Comparison of ENCODE assay signal across 1 cellular context in the genomic region with DNA sequence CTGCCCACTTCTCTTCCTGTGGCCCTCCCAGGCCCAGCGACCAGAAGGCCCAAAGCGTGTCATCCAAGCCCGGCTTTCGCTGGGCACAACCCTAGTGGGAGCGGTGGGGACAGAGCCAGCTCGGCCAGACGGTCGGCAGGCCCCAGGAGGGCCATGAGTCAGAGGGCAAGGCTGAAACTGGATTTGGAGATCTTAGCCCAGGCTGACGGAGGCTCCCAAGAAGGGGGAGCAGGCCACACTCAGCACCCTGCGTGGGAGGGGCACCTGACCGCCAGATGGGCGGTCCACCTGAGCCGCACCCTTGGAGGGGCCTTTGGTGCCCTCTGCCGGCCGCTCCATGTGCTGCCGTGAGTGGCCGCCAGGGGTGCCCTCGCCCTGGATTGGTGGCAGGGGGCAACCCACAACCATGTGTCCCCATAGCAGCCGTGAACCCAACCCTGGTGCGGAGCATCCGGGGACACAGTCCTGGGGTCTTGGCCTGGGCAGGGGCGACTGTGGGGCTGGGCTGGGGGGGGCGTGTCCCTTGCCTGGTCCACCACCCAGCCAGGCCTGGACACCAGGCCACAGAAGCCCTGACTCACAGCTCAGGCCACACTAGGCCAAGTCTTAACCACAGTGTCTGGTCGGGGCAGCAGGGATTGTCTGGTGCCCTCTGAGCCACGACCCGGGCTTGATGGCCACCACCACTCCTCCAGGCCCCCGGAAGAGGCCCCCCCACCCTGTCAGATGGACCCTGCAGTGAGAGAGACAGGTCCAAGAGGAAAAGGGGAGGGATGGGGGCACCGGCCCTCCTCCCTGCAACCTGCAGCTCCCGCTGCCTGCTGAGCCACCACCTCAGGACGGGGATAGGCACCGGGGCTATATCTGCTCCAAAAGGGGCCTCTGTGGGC.
TF ChIP-seq lines count a peak whose summit lies in the region.

No MANE protein-coding gene starts in this region.

TF ChIP-seq in HepG2, 621 proteins besides CTCF, POLR2A, EP300 and RAD21 (continued from another document and continues in another):
- TF ChIP-seq ZNF710 (CRISPR knock-in tag; IDR thresholded peaks at IDR 0.05; ENCODE audit: borderline replicate concordance) (peak; percentile 77), ZBTB43 (CRISPR knock-in tag; conservative IDR thresholded peaks at IDR 0.05) (0 out of 2 replicates have a peak, but pooled peaks have one; percentile 40), TFAP4 (IDR thresholded peaks at IDR 0.05; ENCODE audit: borderline replicate concordance, low read depth) (peak; percentile 70; the same call in 1 of the 2 replicates), KDM5B (CRISPR knock-in tag; IDR thresholded peaks at IDR 0.05; ENCODE audit: borderline replicate concordance) (peak; percentile 81; the same call in 1 of the 2 replicates), HIVEP1 (CRISPR knock-in tag; IDR thresholded peaks at IDR 0.05) (peak; percentile 80; the same call in 1 of the 2 replicates), THYN1 (CRISPR knock-in tag; IDR thresholded peaks at IDR 0.05; ENCODE audit: borderline replicate concordance, low read depth) (no peak), TOE1 (CRISPR knock-in tag; IDR thresholded peaks at IDR 0.05) (no peak), YY1 (IDR thresholded peaks at IDR 0.05; ENCODE audit: insufficient read depth, insufficient replicate concordance, low read depth, low read length) (no peak), MIER2 (CRISPR knock-in tag; IDR thresholded peaks at IDR 0.05) (no peak), KAT8 (CRISPR knock-in tag; IDR thresholded peaks at IDR 0.05) (peak; percentile 52; the same call in 1 of the 2 replicates), NONO (IDR thresholded peaks at IDR 0.05) (no peak), NONO (CRISPR knock-in tag; conservative IDR thresholded peaks at IDR 0.05) (peak; percentile 81), CCDC6 (CRISPR knock-in tag; IDR thresholded peaks at IDR 0.05) (no peak), ZNF224 (CRISPR knock-in tag; IDR thresholded peaks at IDR 0.05) (no peak), ELF3 (CRISPR knock-in tag; IDR thresholded peaks at IDR 0.05) (peak; percentile 12; the same call in 1 of the 2 replicates), RORA (CRISPR knock-in tag; IDR thresholded peaks at IDR 0.05) (no peak), DMAP1 (CRISPR knock-in tag; IDR thresholded peaks at IDR 0.05) (peak; percentile 45; the same call in 1 of the 2 replicates), CENPT (CRISPR knock-in tag; IDR thresholded peaks at IDR 0.05; ENCODE audit: low read depth) (no peak), XRCC5 (optimal IDR thresholded peaks at IDR 0.05; ENCODE audit: low read length) (peak; percentile 96), NR3C1 (CRISPR knock-in tag; IDR thresholded peaks at IDR 0.05) (no peak), MED1 (CRISPR knock-in tag; IDR thresholded peaks at IDR 0.05) (peak; percentile 59), ZNF772 (CRISPR knock-in tag; IDR thresholded peaks at IDR 0.05) (no peak), NFE2 (CRISPR knock-in tag; IDR thresholded peaks at IDR 0.05) (no peak), ZNF746 (CRISPR knock-in tag; IDR thresholded peaks at IDR 0.05) (no peak), ZNF441 (CRISPR knock-in tag; IDR thresholded peaks at IDR 0.05; ENCODE audit: borderline replicate concordance) (no peak), ZNF33A (CRISPR knock-in tag; IDR thresholded peaks at IDR 0.05; ENCODE audit: borderline replicate concordance) (no peak), NR2C2 (CRISPR knock-in tag; IDR thresholded peaks at IDR 0.05; ENCODE audit: borderline replicate concordance) (no peak), CEBPG (CRISPR knock-in tag; IDR thresholded peaks at IDR 0.05) (no peak), ZMYM4 (CRISPR knock-in tag; IDR thresholded peaks at IDR 0.05) (no peak), ZNF792 (CRISPR knock-in tag; IDR thresholded peaks at IDR 0.05) (no peak), ZNF773 (CRISPR knock-in tag; IDR thresholded peaks at IDR 0.05; ENCODE audit: borderline replicate concordance) (no peak), MEF2D (CRISPR knock-in tag; IDR thresholded peaks at IDR 0.05) (no peak), ZNF557 (CRISPR knock-in tag; IDR thresholded peaks at IDR 0.05) (no peak), MLXIP (CRISPR knock-in tag; IDR thresholded peaks at IDR 0.05; ENCODE audit: borderline replicate concordance) (no peak), SMAD9 (CRISPR knock-in tag; IDR thresholded peaks at IDR 0.05) (no peak), REST (IDR thresholded peaks at IDR 0.05; ENCODE audit: borderline replicate concordance in 1 of 2, low read depth in 1 of 2, low read length in 2 of 2) (no peak), TBX2 (CRISPR knock-in tag; IDR thresholded peaks at IDR 0.05; ENCODE audit: borderline replicate concordance) (peak; percentile 54)
- TF ChIP-seq, protein P1, sequence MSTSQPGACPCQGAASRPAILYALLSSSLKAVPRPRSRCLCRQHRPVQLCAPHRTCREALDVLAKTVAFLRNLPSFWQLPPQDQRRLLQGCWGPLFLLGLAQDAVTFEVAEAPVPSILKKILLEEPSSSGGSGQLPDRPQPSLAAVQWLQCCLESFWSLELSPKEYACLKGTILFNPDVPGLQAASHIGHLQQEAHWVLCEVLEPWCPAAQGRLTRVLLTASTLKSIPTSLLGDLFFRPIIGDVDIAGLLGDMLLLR (CRISPR knock-in tag; IDR thresholded peaks at IDR 0.05), result no peak
- TF ChIP-seq, protein P2, sequence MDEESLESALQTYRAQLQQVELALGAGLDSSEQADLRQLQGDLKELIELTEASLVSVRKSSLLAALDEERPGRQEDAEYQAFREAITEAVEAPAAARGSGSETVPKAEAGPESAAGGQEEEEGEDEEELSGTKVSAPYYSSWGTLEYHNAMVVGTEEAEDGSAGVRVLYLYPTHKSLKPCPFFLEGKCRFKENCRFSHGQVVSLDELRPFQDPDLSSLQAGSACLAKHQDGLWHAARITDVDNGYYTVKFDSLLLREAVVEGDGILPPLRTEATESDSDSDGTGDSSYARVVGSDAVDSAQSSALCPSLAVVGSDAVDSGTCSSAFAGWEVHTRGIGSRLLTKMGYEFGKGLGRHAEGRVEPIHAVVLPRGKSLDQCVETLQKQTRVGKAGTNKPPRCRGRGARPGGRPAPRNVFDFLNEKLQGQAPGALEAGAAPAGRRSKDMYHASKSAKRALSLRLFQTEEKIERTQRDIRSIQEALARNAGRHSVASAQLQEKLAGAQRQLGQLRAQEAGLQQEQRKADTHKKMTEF (CRISPR knock-in tag; IDR thresholded peaks at IDR 0.05), result peak; percentile 86
- TF ChIP-seq, protein P3, sequence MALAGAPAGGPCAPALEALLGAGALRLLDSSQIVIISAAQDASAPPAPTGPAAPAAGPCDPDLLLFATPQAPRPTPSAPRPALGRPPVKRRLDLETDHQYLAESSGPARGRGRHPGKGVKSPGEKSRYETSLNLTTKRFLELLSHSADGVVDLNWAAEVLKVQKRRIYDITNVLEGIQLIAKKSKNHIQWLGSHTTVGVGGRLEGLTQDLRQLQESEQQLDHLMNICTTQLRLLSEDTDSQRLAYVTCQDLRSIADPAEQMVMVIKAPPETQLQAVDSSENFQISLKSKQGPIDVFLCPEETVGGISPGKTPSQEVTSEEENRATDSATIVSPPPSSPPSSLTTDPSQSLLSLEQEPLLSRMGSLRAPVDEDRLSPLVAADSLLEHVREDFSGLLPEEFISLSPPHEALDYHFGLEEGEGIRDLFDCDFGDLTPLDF (CRISPR knock-in tag; IDR thresholded peaks at IDR 0.05), result no peak
- TF ChIP-seq, protein P4, sequence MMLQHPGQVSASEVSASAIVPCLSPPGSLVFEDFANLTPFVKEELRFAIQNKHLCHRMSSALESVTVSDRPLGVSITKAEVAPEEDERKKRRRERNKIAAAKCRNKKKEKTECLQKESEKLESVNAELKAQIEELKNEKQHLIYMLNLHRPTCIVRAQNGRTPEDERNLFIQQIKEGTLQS (CRISPR knock-in tag; IDR thresholded peaks at IDR 0.05), result 0 out of 2 replicates have a peak, but pooled peaks have one; percentile 14
- TF ChIP-seq, protein P5, sequence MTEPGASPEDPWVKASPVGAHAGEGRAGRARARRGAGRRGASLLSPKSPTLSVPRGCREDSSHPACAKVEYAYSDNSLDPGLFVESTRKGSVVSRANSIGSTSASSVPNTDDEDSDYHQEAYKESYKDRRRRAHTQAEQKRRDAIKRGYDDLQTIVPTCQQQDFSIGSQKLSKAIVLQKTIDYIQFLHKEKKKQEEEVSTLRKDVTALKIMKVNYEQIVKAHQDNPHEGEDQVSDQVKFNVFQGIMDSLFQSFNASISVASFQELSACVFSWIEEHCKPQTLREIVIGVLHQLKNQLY (CRISPR knock-in tag; IDR thresholded peaks at IDR 0.05), result no peak
